Comparison of ENCODE assay signal across 1 cellular context in genomic region chr9:129886226-129887174, GRCh38.
A peak's percentile ranks its signal among the peaks of the same experiment; 100 is the strongest.
TF ChIP-seq lines count a peak whose summit lies in the region.

No MANE protein-coding gene starts in this region.

TF ChIP-seq in K562, 482 proteins besides CTCF, POLR2A, EP300 and RAD21 (continued from another document and continues in another):
- TF ChIP-seq ZBTB43 (CRISPR knock-in tag; IDR thresholded peaks at IDR 0.05) (no peak), IRF2 (CRISPR knock-in tag; IDR thresholded peaks at IDR 0.05) (no peak), ZNF778 (CRISPR knock-in tag; IDR thresholded peaks at IDR 0.05) (no peak), RFX7 (CRISPR knock-in tag; IDR thresholded peaks at IDR 0.05) (no peak; the same call in 1 of the 2 replicates), ZNF444 (CRISPR knock-in tag; IDR thresholded peaks at IDR 0.05) (no peak), ZNF584 (CRISPR knock-in tag; IDR thresholded peaks at IDR 0.05; ENCODE audit: low read depth) (no peak), SMAD3 (CRISPR knock-in tag; conservative IDR thresholded peaks at IDR 0.05) (0 out of 2 replicates have a peak, but pooled peaks have one; percentile 57), ZNF197 (CRISPR knock-in tag; IDR thresholded peaks at IDR 0.05; ENCODE audit: low read depth) (no peak), MITF (IDR thresholded peaks at IDR 0.05) (no peak), FOXJ2 (tag; IDR thresholded peaks at IDR 0.05) (no peak), NEUROD1 (IDR thresholded peaks at IDR 0.05; ENCODE audit: borderline replicate concordance, low read depth, low read length, partially characterized antibody) (peak; percentile 44), ZNF217 (CRISPR knock-in tag; IDR thresholded peaks at IDR 0.05) (no peak), SMAD1 (IDR thresholded peaks at IDR 0.05; ENCODE audit: low read depth, low read length, partially characterized antibody) (no peak), HSF4 (CRISPR knock-in tag; IDR thresholded peaks at IDR 0.05; ENCODE audit: borderline replicate concordance) (no peak), KLF6 (CRISPR knock-in tag; IDR thresholded peaks at IDR 0.05; ENCODE audit: borderline replicate concordance) (no peak), RBBP5 (IDR thresholded peaks at IDR 0.05; ENCODE audit: borderline replicate concordance, insufficient read depth, low read length, poor library complexity, severe bottlenecking) (peak; percentile 18), CHD2 (IDR thresholded peaks at IDR 0.05; ENCODE audit: low read depth, low read length) (0 out of 2 replicates have a peak, but pooled peaks have one; percentile 16), FUS (optimal IDR thresholded peaks at IDR 0.05; ENCODE audit: low read depth, low read length) (no peak), CHAMP1 (IDR thresholded peaks at IDR 0.05) (no peak), UBTF (IDR thresholded peaks at IDR 0.05; ENCODE audit: borderline replicate concordance in 1 of 2, low read depth in 2 of 2, low read length in 2 of 2) (peak; percentile 30 to 51; a peak in 2 of 4 replicates), ELF2 (CRISPR knock-in tag; IDR thresholded peaks at IDR 0.05) (no peak), GATAD2A (IDR thresholded peaks at IDR 0.05) (no peak), SMAD4 (CRISPR knock-in tag; conservative IDR thresholded peaks at IDR 0.05) (peak; percentile 22; the same call in 1 of the 2 replicates), MAFK (IDR thresholded peaks at IDR 0.05; ENCODE audit: low read length) (0 out of 2 replicates have a peak, but pooled peaks have one; percentile 30), ZNF165 (CRISPR knock-in tag; IDR thresholded peaks at IDR 0.05; ENCODE audit: borderline replicate concordance) (no peak), ZSCAN32 (CRISPR knock-in tag; IDR thresholded peaks at IDR 0.05) (peak; percentile 76), ARID2 (IDR thresholded peaks at IDR 0.05) (no peak), VEZF1 (CRISPR knock-in tag; IDR thresholded peaks at IDR 0.05) (no peak), SMAD2 (IDR thresholded peaks at IDR 0.05; ENCODE audit: low read depth, low read length) (no peak), ZFP91 (CRISPR knock-in tag; IDR thresholded peaks at IDR 0.05) (no peak), TAF1 (IDR thresholded peaks at IDR 0.05; ENCODE audit: control insufficient read depth, extremely low read depth, insufficient read depth, low read length, severe bottlenecking) (no peak), MYC (IDR thresholded peaks at IDR 0.05; ENCODE audit: low read depth, low read length) (peak; percentile 60), MYC (CRISPR knock-in tag; IDR thresholded peaks at IDR 0.05; ENCODE audit: borderline replicate concordance, low read depth) (no peak), ZBTB26 (CRISPR knock-in tag; IDR thresholded peaks at IDR 0.05) (no peak), HMGXB4 (CRISPR knock-in tag; IDR thresholded peaks at IDR 0.05) (no peak), ZBTB49 (CRISPR knock-in tag; IDR thresholded peaks at IDR 0.05; ENCODE audit: borderline replicate concordance) (no peak), TFAM (CRISPR knock-in tag; conservative IDR thresholded peaks at IDR 0.05) (no peak), HCFC1 (IDR thresholded peaks at IDR 0.05; ENCODE audit: low read depth, low read length) (peak; percentile 36; the same call in 1 of the 2 replicates), NR3C1 (CRISPR knock-in tag; IDR thresholded peaks at IDR 0.05) (no peak), ZNF696 (CRISPR knock-in tag; conservative IDR thresholded peaks at IDR 0.05) (no peak), TAF9B (IDR thresholded peaks at IDR 0.05; ENCODE audit: partially characterized antibody) (no peak), RCOR1 (IDR thresholded peaks at IDR 0.05; ENCODE audit: borderline replicate concordance in 1 of 2, low read depth in 2 of 2, low read length in 2 of 2) (0 out of 4 replicates have a peak, but pooled peaks of 1 of the 2 experiments have one; percentile 6), SAP30 (IDR thresholded peaks at IDR 0.05; ENCODE audit: borderline replicate concordance, insufficient read depth, low read depth, low read length, poor library complexity, severe bottlenecking) (no peak), MTA1 (IDR thresholded peaks at IDR 0.05; ENCODE audit: borderline replicate concordance) (no peak), PTBP1 (IDR thresholded peaks at IDR 0.05; ENCODE audit: low read depth, low read length) (no peak), BHLHE40 (IDR thresholded peaks at IDR 0.05; ENCODE audit: low read length) (no peak; the same call in none of the 2 replicates), ZBTB1 (CRISPR knock-in tag; IDR thresholded peaks at IDR 0.05; ENCODE audit: borderline replicate concordance, low read depth) (no peak), ZNF551 (CRISPR knock-in tag; IDR thresholded peaks at IDR 0.05) (no peak), SNAPC5 (CRISPR knock-in tag; IDR thresholded peaks at IDR 0.05) (no peak), PREB (CRISPR knock-in tag; IDR thresholded peaks at IDR 0.05) (no peak)
